In genomic region chr9:98501776-98502175, GRCh38 we compare ENCODE assay signal across 14 cellular contexts.
"Had no signal": no experiment of that assay in that cellular context is flagged by ENCODE, and none has a peak within 500 bp of the region (broad histone marks: within the 10 kb centered on the region; RNA-seq: fewer than 3 reads in every experiment).

No MANE protein-coding gene starts in this region.

- H3K36me3 ChIP-seq: ascending aorta, cardiac muscle cell had no signal

- ATAC-seq: activated CD4-positive, CD25-positive, alpha-beta regulatory T cell treated with anti-CD3 and anti-CD28 coated beads, Interleukin-2, amount 50 U/mL, for 24 hours; activated T-cell treated with anti-CD3 and anti-CD28 coated beads, Interleukin-2, amount 50 U/mL, for 72 hours had no signal

- H3K4me3 ChIP-seq: ascending aorta, cardiac muscle cell, testis had no signal

- DNase-seq: activated CD4-positive, alpha-beta T cell treated with anti-CD3 and anti-CD28 coated beads, Interleukin-2, amount 50 U/mL, for 4 hours; activated gamma-delta T cell treated with Interleukin-2 at 50 U/mL for 16 hours; activated T-cell treated with anti-CD3 and anti-CD28 coated beads, Interleukin-2, amount 50 U/mL, for 72 hours; cortex of kidney; effector memory CD4-positive, alpha-beta T cell; hippocampal formation; stimulated activated CD4-positive, alpha-beta T cell treated with anti-CD3 and anti-CD28 coated beads, Interleukin-2, amount 100 ng/mL, for 48 hours; stimulated activated CD8-positive, alpha-beta memory T cell treated with anti-CD3 and anti-CD28 coated beads, Interleukin-4, amount 100 ng/mL, for 48 hours; testis had no signal

- H3K4me3 Mint-ChIP-seq: activated T-cell treated with anti-CD3 and anti-CD28 coated beads, Interleukin-2, amount 50 U/mL, for 72 hours; nephron; stimulated activated naive CD8-positive, alpha-beta T cell treated with anti-CD3 and anti-CD28 coated beads, Interleukin-15, Interleukin-2, amounts not matched to agents 100 ng/mL and 50 ng/mL, for 24 hours had no signal

- H3K4me1 ChIP-seq: ascending aorta, testis had no signal

- H3K9me3 ChIP-seq: ascending aorta, testis had no signal

- H3K9me3 Mint-ChIP-seq: activated T-cell treated with anti-CD3 and anti-CD28 coated beads, Interleukin-2, amount 50 U/mL, for 72 hours; nephron; stimulated activated naive CD8-positive, alpha-beta T cell treated with anti-CD3 and anti-CD28 coated beads, Interleukin-15, Interleukin-2, amounts not matched to agents 100 ng/mL and 50 ng/mL, for 24 hours had no signal

- H3K27ac Mint-ChIP-seq: activated T-cell treated with anti-CD3 and anti-CD28 coated beads, Interleukin-2, amount 50 U/mL, for 72 hours; stimulated activated naive CD8-positive, alpha-beta T cell treated with anti-CD3 and anti-CD28 coated beads, Interleukin-15, Interleukin-2, amounts not matched to agents 100 ng/mL and 50 ng/mL, for 24 hours had no signal

- H3K27ac ChIP-seq: ascending aorta, testis had no signal

- H3K27me3 ChIP-seq: ascending aorta, cardiac muscle cell, testis had no signal
